Comparison of ENCODE assay signal across 15 cellular contexts in the genomic region with DNA sequence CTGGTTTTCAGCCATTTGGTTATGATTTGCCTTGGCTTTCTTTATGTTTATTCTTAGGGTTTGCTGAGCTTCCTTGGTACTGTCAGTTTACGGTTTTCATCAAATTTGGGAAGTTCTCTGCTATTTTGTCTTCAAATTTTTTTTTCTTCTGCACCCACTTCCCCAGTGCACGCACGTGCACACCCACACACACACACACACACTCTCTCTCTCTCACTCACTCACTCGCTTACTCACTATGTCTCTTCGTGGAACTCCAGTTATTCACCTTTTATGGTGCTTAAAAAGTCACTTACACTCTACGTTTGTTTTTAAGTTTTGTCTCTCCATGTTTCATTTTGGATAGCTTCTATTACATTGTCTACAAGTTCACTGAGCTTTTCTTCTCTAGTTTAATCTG. TPM values are rescaled to one million over a fixed set of nuclear protein-coding genes. Genes with fewer than 3 reads are reported as not detected.
DNase-seq lines count a peak whose midpoint lies in the region; ATAC-seq and TF ChIP-seq lines count a peak whose summit lies in the region.
"Had no signal": no experiment of that assay in that cellular context is flagged by ENCODE, and none has a peak within 500 bp of the region (broad histone marks: within the 10 kb centered on the region; RNA-seq: fewer than 3 reads in every experiment).

No MANE protein-coding gene starts in this region.

- H3K27me3 Mint-ChIP-seq in activated CD8-positive, alpha-beta T cell treated with anti-CD3 and anti-CD28 coated beads for 36 hours, result no peaks in the 10 kb centered on the region
- H3K27me3 Mint-ChIP-seq in activated CD8-positive, alpha-beta T cell treated with anti-CD3 and anti-CD28 coated beads, Interleukin-2, amount 10 ng/mL, durations not matched to agents 7 days and 5 days (ENCODE audit: low read depth), result no peaks in the 10 kb centered on the region
- H3K27me3 Mint-ChIP-seq in T-helper 17 cell, result no peaks in the 10 kb centered on the region
- H3K27me3 Mint-ChIP-seq in naive thymus-derived CD8-positive, alpha-beta T cell, result no peaks in the 10 kb centered on the region

- H3K18ac ChIP-seq in trophoblast cell (ENCODE audit: low read length), result no peak overlapping the region

- POLR2A ChIA-PET in activated CD8-positive, alpha-beta T cell treated with anti-CD3 and anti-CD28 coated beads for 36 hours (lab: Charles Lee), result interaction anchor here (0.7 kb wide), 1 partner anchor 19 kb away, joined by 3 read pairs; no protein-coding TSS in a partner anchor
- POLR2A ChIA-PET in activated CD8-positive, alpha-beta T cell treated with anti-CD3 and anti-CD28 coated beads, Interleukin-2, amount 10 ng/mL, durations not matched to agents 7 days and 5 days (lab: Charles Lee), result no interaction called here
- POLR2A ChIA-PET in naive thymus-derived CD8-positive, alpha-beta T cell (lab: Charles Lee), result no interaction called here

- H3K27me3 ChIP-seq in trophoblast cell (ENCODE audit: insufficient read depth, low read length), result no peaks in the 10 kb centered on the region
- H3K27me3 ChIP-seq: brain microvascular endothelial cell had no signal

- H3K4me2 ChIP-seq in trophoblast cell (ENCODE audit: low read length), result no peak overlapping the region

- no peak for TF ChIP-seq POLR2A in erythroblast (IDR thresholded peaks at IDR 0.05; ENCODE audit: low read length)

- no peak overlapping the region for H3K9ac ChIP-seq in trophoblast cell (ENCODE audit: low read length)

- no peak overlapping the region for H4K8ac ChIP-seq in trophoblast cell (ENCODE audit: low read depth, low read length)

- intact Hi-C loops in activated CD8-positive, alpha-beta T cell treated with anti-CD3 and anti-CD28 coated beads for 36 hours (cut with micrococcal nuclease), result loop anchor here (5.0 to 10.0 kb wide), 2 partner anchors 48 to 364 kb away; no protein-coding TSS in a partner anchor
- intact Hi-C loops in sciatic nerve (cut with DNase I), result no loop called here

- H2BK5ac ChIP-seq in trophoblast cell (ENCODE audit: low read depth, low read length, poor library complexity), result no peak overlapping the region

- H2BK12ac ChIP-seq in trophoblast cell (ENCODE audit: low read length), result no peak overlapping the region

- no peak overlapping the region for H3K14ac ChIP-seq in trophoblast cell (ENCODE audit: low read length)

- no peak overlapping the region for H4K12ac ChIP-seq in trophoblast cell (ENCODE audit: low read depth, low read length)

- H3K4me1 ChIP-seq in trophoblast cell (ENCODE audit: control insufficient read depth in 1 of 2, insufficient read depth in 2 of 2, low read length in 2 of 2), result no peaks in the 10 kb centered on the region

- no peak overlapping the region for H2AFZ ChIP-seq in trophoblast cell (ENCODE audit: insufficient read depth, low read length, poor library complexity)

- no peak overlapping the region for H3K27ac Mint-ChIP-seq in activated CD8-positive, alpha-beta T cell treated with anti-CD3 and anti-CD28 coated beads for 36 hours
- no peak overlapping the region for H3K27ac Mint-ChIP-seq in activated CD8-positive, alpha-beta T cell treated with anti-CD3 and anti-CD28 coated beads, Interleukin-2, amount 10 ng/mL, durations not matched to agents 7 days and 5 days
- no peak overlapping the region for H3K27ac Mint-ChIP-seq in T-helper 17 cell
- no peak overlapping the region for H3K27ac Mint-ChIP-seq in naive thymus-derived CD8-positive, alpha-beta T cell

- peak; percentile 46 for ATAC-seq in activated CD8-positive, alpha-beta T cell treated with anti-CD3 and anti-CD28 coated beads for 36 hours
- ATAC-seq in activated CD8-positive, alpha-beta T cell treated with anti-CD3 and anti-CD28 coated beads, Interleukin-2, amount 10 ng/mL, durations not matched to agents 7 days and 5 days, result no peak
- ATAC-seq in T-helper 17 cell (peak; percentile 39), sciatic nerve (no peak)
- peak; percentile 49 to 59 for ATAC-seq in naive thymus-derived CD8-positive, alpha-beta T cell

- peaks cover 42% of the 10 kb centered on the region for H3K4me1 Mint-ChIP-seq in activated CD8-positive, alpha-beta T cell treated with anti-CD3 and anti-CD28 coated beads for 36 hours (ENCODE audit: low read depth)
- H3K4me1 Mint-ChIP-seq in activated CD8-positive, alpha-beta T cell treated with anti-CD3 and anti-CD28 coated beads, Interleukin-2, amount 10 ng/mL, durations not matched to agents 7 days and 5 days (ENCODE audit: low read depth), result peaks cover 48% of the 10 kb centered on the region
- peaks cover 40% of the 10 kb centered on the region for H3K4me1 Mint-ChIP-seq in T-helper 17 cell
- peaks cover 31 to 52% (median 40%) of the 10 kb centered on the region in 4 donors for H3K4me1 Mint-ChIP-seq in naive thymus-derived CD8-positive, alpha-beta T cell

- no peak for TF ChIP-seq CTCF in activated CD8-positive, alpha-beta T cell treated with anti-CD3 and anti-CD28 coated beads for 36 hours (IDR thresholded peaks at IDR 0.05)
- TF ChIP-seq CTCF in GM12875 (IDR thresholded peaks at IDR 0.05; ENCODE audit: borderline replicate concordance, insufficient read depth, low read depth, low read length), result no peak

- no peaks in the 10 kb centered on the region for H3K79me2 ChIP-seq in trophoblast cell (ENCODE audit: control insufficient read depth, insufficient read depth, low read length, poor library complexity)

- no peaks in the 10 kb centered on the region for H3K36me3 ChIP-seq in trophoblast cell (ENCODE audit: control insufficient read depth in 1 of 2, insufficient read depth in 2 of 2, low read length in 2 of 2)
- H3K36me3 ChIP-seq: brain microvascular endothelial cell had no signal

- no peak overlapping the region for H4K91ac ChIP-seq in trophoblast cell (ENCODE audit: low read depth, low read length)

- no peak overlapping the region for H2AK5ac ChIP-seq in trophoblast cell (ENCODE audit: low read length)

- CTCF ChIA-PET in activated CD8-positive, alpha-beta T cell treated with anti-CD3 and anti-CD28 coated beads for 36 hours (lab: Charles Lee), result no interaction called here
- CTCF ChIA-PET in activated CD8-positive, alpha-beta T cell treated with anti-CD3 and anti-CD28 coated beads, Interleukin-2, amount 10 ng/mL, durations not matched to agents 7 days and 5 days (lab: Charles Lee), result interaction anchor here (1.5 kb wide), 1 partner anchor 23 kb away, joined by 4 read pairs; no protein-coding TSS in a partner anchor

- no peaks in the 10 kb centered on the region for H3K9me3 Mint-ChIP-seq in activated CD8-positive, alpha-beta T cell treated with anti-CD3 and anti-CD28 coated beads for 36 hours
- H3K9me3 Mint-ChIP-seq in activated CD8-positive, alpha-beta T cell treated with anti-CD3 and anti-CD28 coated beads, Interleukin-2, amount 10 ng/mL, durations not matched to agents 7 days and 5 days (ENCODE audit: insufficient read depth), result no peaks in the 10 kb centered on the region
- no peaks in the 10 kb centered on the region for H3K9me3 Mint-ChIP-seq in naive thymus-derived CD8-positive, alpha-beta T cell

- WGBS in trophoblast cell (ENCODE audit: extremely low coverage, insufficient coverage, insufficient read length), result no CpG with 5 or more reads among the region's 6 CpGs

- no peak overlapping the region for H2BK120ac ChIP-seq in trophoblast cell (ENCODE audit: insufficient read depth, low read length, poor library complexity)

- H3K9me3 ChIP-seq in T-helper 17 cell (ENCODE audit: control insufficient read depth, low read length, poor library complexity, severe bottlenecking), result no peaks in the 10 kb centered on the region
- H3K9me3 ChIP-seq in trophoblast cell (ENCODE audit: insufficient read depth, low read depth, low read length), result no peaks in the 10 kb centered on the region

- H3K4me3 ChIP-seq in GM12875 (ENCODE audit: low read depth, low read length), result peak overlapping the region; percentile 5
- no peak overlapping the region for H3K4me3 ChIP-seq in trophoblast cell (ENCODE audit: low read depth, low read length)

- H3K79me1 ChIP-seq in trophoblast cell (ENCODE audit: low read length), result no peaks in the 10 kb centered on the region

- no peak overlapping the region for H3K27ac ChIP-seq in trophoblast cell (ENCODE audit: low read depth, low read length)
- H3K27ac ChIP-seq: brain microvascular endothelial cell had no signal

- no peak overlapping the region for H3K23ac ChIP-seq in trophoblast cell (ENCODE audit: low read length)

- H3K4me3 Mint-ChIP-seq in activated CD8-positive, alpha-beta T cell treated with anti-CD3 and anti-CD28 coated beads for 36 hours, result no peak overlapping the region
- H3K4me3 Mint-ChIP-seq in activated CD8-positive, alpha-beta T cell treated with anti-CD3 and anti-CD28 coated beads, Interleukin-2, amount 10 ng/mL, durations not matched to agents 7 days and 5 days, result no peak overlapping the region
- no peak overlapping the region for H3K4me3 Mint-ChIP-seq in T-helper 17 cell
- no peak overlapping the region for H3K4me3 Mint-ChIP-seq in naive thymus-derived CD8-positive, alpha-beta T cell

- H3K36me3 Mint-ChIP-seq in activated CD8-positive, alpha-beta T cell treated with anti-CD3 and anti-CD28 coated beads for 36 hours (ENCODE audit: low read depth), result peaks cover 37% of the 10 kb centered on the region
- H3K36me3 Mint-ChIP-seq in activated CD8-positive, alpha-beta T cell treated with anti-CD3 and anti-CD28 coated beads, Interleukin-2, amount 10 ng/mL, durations not matched to agents 7 days and 5 days (ENCODE audit: low read depth), result peaks cover 29% of the 10 kb centered on the region
- H3K36me3 Mint-ChIP-seq in T-helper 17 cell (ENCODE audit: low read depth), result peaks cover 5% of the 10 kb centered on the region
- H3K36me3 Mint-ChIP-seq in naive thymus-derived CD8-positive, alpha-beta T cell, result peaks cover 0 to 13% (median 0%) of the 10 kb centered on the region in 3 donors

- DNase-seq in activated CD8-positive, alpha-beta T cell treated with anti-CD3 and anti-CD28 coated beads for 36 hours, result peak; percentile 66
- no peak for DNase-seq in activated CD8-positive, alpha-beta T cell treated with anti-CD3 and anti-CD28 coated beads, Interleukin-2, amount 10 ng/mL, durations not matched to agents 7 days and 5 days
- no peak for DNase-seq in T-helper 17 cell
- DNase-seq in naive thymus-derived CD8-positive, alpha-beta T cell, result peak in 3 of 10 donors; percentile 4 to 17 (median 11)
- DNase-seq in trophoblast cell, result no peak
- DNase-seq in sciatic nerve (ENCODE audit: low spot score), result no peak
- no peak for DNase-seq in erythroblast (lab: John Stamatoyannopoulos, UW)
- DNase-seq: activated CD8-positive, alpha-beta memory T cell treated with anti-CD3 and anti-CD28 coated beads for 24 hours; brain microvascular endothelial cell; COR-L47; dermis blood vessel endothelial cell; NCI-H1436; NCI-H226; SHP77 treated with DMSO at 0.1 percent for 48 hours had no signal

- no peak overlapping the region for H3K4ac ChIP-seq in trophoblast cell (ENCODE audit: low read depth, low read length)

RNA-seq across cellular contexts. Expression of a gene that starts 7.1 kb away (rescaled TPM):
- total RNA-seq in activated CD8-positive, alpha-beta T cell treated with anti-CD3 and anti-CD28 coated beads for 36 hours, result 10 to 100 TPM; 37.0 to 37.5 TPM
- total RNA-seq in activated CD8-positive, alpha-beta T cell treated with anti-CD3 and anti-CD28 coated beads, Interleukin-2, amount 10 ng/mL, durations not matched to agents 7 days and 5 days, result 10 to 100 TPM; 25.8 to 27.1 TPM
- total RNA-seq in T-helper 17 cell (10 to 100 TPM; 24.1 to 24.9 TPM), sciatic nerve (62.2 TPM)
- total RNA-seq in naive thymus-derived CD8-positive, alpha-beta T cell, result 10 to 100 TPM; 32.3 to 33.9 TPM
- polyA plus RNA-seq in naive thymus-derived CD8-positive, alpha-beta T cell, result 1 to 10 TPM; 2.5 to 4.5 (median 2.8) TPM
- 6.7 and 6.9 TPM in 2 replicates for polyA plus RNA-seq in trophoblast cell (2013)

Comparison
In these comparisons a context has a peak if more than half of its experiments do, and no peak if none do; other contexts are left out.
1. ATAC-seq: peak in activated CD8-positive, alpha-beta T cell treated with anti-CD3 and anti-CD28 coated beads for 36 hours (single experiment), T-helper 17 cell (single experiment) and naive thymus-derived CD8-positive, alpha-beta T cell (2 of 2); none in activated CD8-positive, alpha-beta T cell treated with anti-CD3 and anti-CD28 coated beads, Interleukin-2, amount 10 ng/mL, durations not matched to agents 7 days and 5 days (single experiment) and sciatic nerve (single experiment).